ENCODE assay signal across 13 cellular contexts in genomic region chrX:16839224-16839851, GRCh38. TPM values are rescaled to one million over a fixed set of nuclear protein-coding genes. Genes with fewer than 3 reads are reported as not detected.
A peak's percentile ranks its signal among the peaks of the same experiment; 100 is the strongest.
DNase-seq lines count a peak whose midpoint lies in the region; ATAC-seq, FAIRE-seq and TF ChIP-seq lines count a peak whose summit lies in the region.
"Had no signal": no experiment of that assay in that cellular context is flagged by ENCODE, and none has a peak within 500 bp of the region (broad histone marks: within the 10 kb centered on the region; RNA-seq: fewer than 3 reads in every experiment).

No MANE protein-coding gene starts in this region.

- H3K27ac Mint-ChIP-seq in activated CD4-positive, alpha-beta T cell treated with anti-CD3 and anti-CD28 coated beads, Interleukin-2, amount 10 ng/mL, durations not matched to agents 24 days and 14 days, result no peak overlapping the region
- H3K27ac Mint-ChIP-seq: activated B cell treated with CpG ODN at 0.5 μM for 24 hours; activated T-helper 2 cell treated with anti-CD3 and anti-CD28 coated beads, Interferon-gamma antibody, Interleukin-2, Interleukin-4, amounts not matched to agents 10 μg/mL and 5 μg/mL and 100 μg/mL, durations not matched to agents 14 hours and 24 hours and 36 hours had no signal

- H3K36me3 ChIP-seq in ACC112 (ENCODE audit: insufficient read depth, low read length) (peaks cover 41% of the 10 kb centered on the region), HUES48 (ENCODE audit: control insufficient read depth, insufficient read depth, low read length) (peaks cover 95% of the 10 kb centered on the region), ascending aorta (peaks cover 6 to 59% of the 10 kb centered on the region in 2 donors)

- H3K4me3 ChIP-seq in ACC112 (ENCODE audit: low read depth, low read length), result peak overlapping the region; percentile 62; the same call in 1 of the 2 replicates
- no peak overlapping the region for H3K4me3 ChIP-seq in HUES48 (ENCODE audit: low read depth, low read length)
- H3K4me3 ChIP-seq in ascending aorta, result no peak overlapping the region
- H3K4me3 ChIP-seq: skin epidermis had no signal

- no peaks in the 10 kb centered on the region for H3K9me3 Mint-ChIP-seq in activated CD4-positive, alpha-beta T cell treated with anti-CD3 and anti-CD28 coated beads, Interleukin-2, amount 10 ng/mL, durations not matched to agents 24 days and 14 days
- H3K9me3 Mint-ChIP-seq: activated B cell treated with CpG ODN at 0.5 μM for 24 hours; activated T-helper 2 cell treated with anti-CD3 and anti-CD28 coated beads, Interferon-gamma antibody, Interleukin-2, Interleukin-4, amounts not matched to agents 10 μg/mL and 5 μg/mL and 100 μg/mL, durations not matched to agents 14 hours and 24 hours and 36 hours had no signal

- H3K27me3 ChIP-seq in ACC112 (ENCODE audit: insufficient read depth, low read length) (no peaks in the 10 kb centered on the region), HUES48 (ENCODE audit: control insufficient read depth, insufficient read depth, low read length) (0 out of 2 replicates have a peak, but pooled peaks cover 2% of the 10 kb centered on the region), ascending aorta (no peaks in the 10 kb centered on the region)

- H3K36me3 Mint-ChIP-seq in activated CD4-positive, alpha-beta T cell treated with anti-CD3 and anti-CD28 coated beads, Interleukin-2, amount 10 ng/mL, durations not matched to agents 24 days and 14 days (ENCODE audit: low read depth), result peaks cover 29% of the 10 kb centered on the region

- H3K27ac ChIP-seq in ACC112 (ENCODE audit: low read depth, low read length) (peak overlapping the region; percentile 98), HUES48 (ENCODE audit: low read depth, low read length) (peak overlapping the region; percentile 73), ascending aorta (peak overlapping the region; percentile 53 to 75)

- peaks cover 10% of the 10 kb centered on the region for H3K79me2 ChIP-seq in ACC112 (ENCODE audit: control insufficient read depth, insufficient read depth, low read length, unreplicated experiment)

- intact Hi-C loops in ascending aorta (cut with DNase I), result loop anchor here (5.0 kb wide), 1 partner anchor 853 kb away; no protein-coding TSS in a partner anchor
- intact Hi-C loops in activated CD4-positive, alpha-beta T cell treated with anti-CD3 and anti-CD28 coated beads, Interleukin-2, amount 10 ng/mL, durations not matched to agents 24 days and 14 days (cut with micrococcal nuclease), result no loop called here

- H2AFZ ChIP-seq in ACC112 (ENCODE audit: low read length, unreplicated experiment), result no peak overlapping the region

- no peak overlapping the region for H3K4me3 Mint-ChIP-seq in activated CD4-positive, alpha-beta T cell treated with anti-CD3 and anti-CD28 coated beads, Interleukin-2, amount 10 ng/mL, durations not matched to agents 24 days and 14 days
- H3K4me3 Mint-ChIP-seq: activated B cell treated with CpG ODN at 0.5 μM for 24 hours had no signal

- H3K4me1 ChIP-seq in ACC112 (ENCODE audit: control insufficient read depth, insufficient read depth, low read length, unreplicated experiment) (peaks cover 43% of the 10 kb centered on the region), HUES48 (ENCODE audit: control insufficient read depth, insufficient read depth, low read length) (peaks cover 45% of the 10 kb centered on the region), ascending aorta (peaks cover 0 to 12% of the 10 kb centered on the region in 2 donors)

- no peak overlapping the region for H3K9ac ChIP-seq in HUES48 (ENCODE audit: low read depth, low read length)

- no peak for ATAC-seq in HG03045 (IDR thresholded peaks at IDR 0.05; ENCODE audit: unreplicated experiment)
- ATAC-seq in HG02840 (IDR thresholded peaks at IDR 0.05; ENCODE audit: low FRiP score, unreplicated experiment), result no peak
- ATAC-seq: Panc1 had no signal

- FAIRE-seq in GM19239 (lab: Jason Lieb, UNC), result no peak

- no peaks in the 10 kb centered on the region for H3K27me3 Mint-ChIP-seq in activated CD4-positive, alpha-beta T cell treated with anti-CD3 and anti-CD28 coated beads, Interleukin-2, amount 10 ng/mL, durations not matched to agents 24 days and 14 days
- H3K27me3 Mint-ChIP-seq: activated B cell treated with CpG ODN at 0.5 μM for 24 hours had no signal

- DNase-seq in ascending aorta (ENCODE audit: low spot score in 2 of 2) (no peak), myocyte (ENCODE audit: low read depth) (peak; percentile 59), GM19239 (ENCODE audit: insufficient read length, low spot score) (no peak)
- DNase-seq in activated CD4-positive, alpha-beta T cell treated with anti-CD3 and anti-CD28 coated beads, Interleukin-2, amount 10 ng/mL, durations not matched to agents 24 days and 14 days, result no peak
- DNase-seq: activated B cell treated with CpG ODN at 0.5 μM for 24 hours, Karpas-422 had no signal

- TF ChIP-seq CTCF in ascending aorta (IDR thresholded peaks at IDR 0.05), result no peak

- no peaks in the 10 kb centered on the region for H3K4me1 Mint-ChIP-seq in activated CD4-positive, alpha-beta T cell treated with anti-CD3 and anti-CD28 coated beads, Interleukin-2, amount 10 ng/mL, durations not matched to agents 24 days and 14 days
- H3K4me1 Mint-ChIP-seq: activated B cell treated with CpG ODN at 0.5 μM for 24 hours had no signal

- H3K9me3 ChIP-seq in HUES48 (ENCODE audit: control insufficient read depth, insufficient read depth, low read length) (no peaks in the 10 kb centered on the region), ascending aorta (no peaks in the 10 kb centered on the region)

RNA-seq across cellular contexts. Expression of gene RBBP7, which starts 30.8 kb away (rescaled TPM):
- total RNA-seq in ascending aorta (48.7 TPM), myocyte (87.1 and 96.9 TPM in 2 replicates)
- polyA plus RNA-seq in myocyte (2012), result 56.7 TPM
- 136 and 137 TPM in 2 replicates for total RNA-seq in activated CD4-positive, alpha-beta T cell treated with anti-CD3 and anti-CD28 coated beads, Interleukin-2, amount 10 ng/mL, durations not matched to agents 24 days and 14 days

RNA-seq across cellular contexts. Expression of gene TXLNG, which starts 53.1 kb away (rescaled TPM):
- total RNA-seq in ascending aorta (3.9 TPM), myocyte (5.8 and 6.3 TPM in 2 replicates)
- polyA plus RNA-seq in myocyte (2012), result 2.9 TPM
- 23.4 and 24.4 TPM in 2 replicates for total RNA-seq in activated CD4-positive, alpha-beta T cell treated with anti-CD3 and anti-CD28 coated beads, Interleukin-2, amount 10 ng/mL, durations not matched to agents 24 days and 14 days
